28 cellular contexts compared by ENCODE assay signal in genomic region chr1:161929137-161929536, GRCh38.
"Had no signal": no experiment of that assay in that cellular context is flagged by ENCODE, and none has a peak within 500 bp of the region (broad histone marks: within the 10 kb centered on the region; RNA-seq: fewer than 3 reads in every experiment).

No MANE protein-coding gene starts in this region.

- H3K4me3 ChIP-seq: body of pancreas, SJCRH30 had no signal

- H3K4me3 Mint-ChIP-seq: activated B cell treated with CpG ODN at 0.5 μM for 24 hours; activated CD4-positive, alpha-beta memory T cell treated with anti-CD3 and anti-CD28 coated beads for 36 hours; activated CD4-positive, alpha-beta T cell treated with anti-CD3 and anti-CD28 coated beads, Interleukin-2, amount 10 ng/mL, durations not matched to agents 24 days and 14 days; activated naive CD4-positive, alpha-beta T cell treated with anti-CD3 and anti-CD28 coated beads for 36 hours; activated naive CD8-positive, alpha-beta T cell treated with anti-CD3 and anti-CD28 coated beads for 36 hours; activated T-cell treated with anti-CD3 and anti-CD28 coated beads, Interleukin-2, amount 50 U/mL, for 4 hours; T-helper 17 cell had no signal

- FAIRE-seq: bronchial epithelial cell had no signal

- H3K4me1 ChIP-seq: body of pancreas had no signal

- DNase-seq: activated B cell treated with CpG ODN at 0.5 μM for 24 hours; activated CD4-positive, alpha-beta memory T cell treated with anti-CD3 and anti-CD28 coated beads for 36 hours; activated CD4-positive, alpha-beta T cell treated with anti-CD3 and anti-CD28 coated beads for 1 hour; activated CD4-positive, alpha-beta T cell treated with anti-CD3 and anti-CD28 coated beads, Interleukin-2, amount 10 ng/mL, durations not matched to agents 24 days and 14 days; activated CD8-positive, alpha-beta memory T cell treated with anti-CD3 and anti-CD28 coated beads for 24 hours; activated effector memory CD4-positive, alpha-beta T cell treated with anti-CD3 and anti-CD28 coated beads, Interleukin-2, amount 50 U/mL, for 16 hours; activated naive CD4-positive, alpha-beta T cell treated with anti-CD3 and anti-CD28 coated beads for 36 hours; activated naive CD8-positive, alpha-beta T cell treated with anti-CD3 and anti-CD28 coated beads for 36 hours; activated T-cell treated with anti-CD3 and anti-CD28 coated beads, Interleukin-2, amount 50 U/mL, for 4 hours; body of pancreas; central memory CD4-positive, alpha-beta T cell; NCI-H1092; NCI-H1417; NCI-H1930; NCI-H2171 treated with DMSO at 0.1 percent for 48 hours; NCI-H345; NCI-H510A; NCI-H526 treated with DMSO at 0.1 percent for 48 hours; NCI-H82; OCI-M1; RPMI8226; SJCRH30; T-helper 17 cell; T-helper 9 cell had no signal

- H3K27ac Mint-ChIP-seq: activated B cell treated with CpG ODN at 0.5 μM for 24 hours; activated CD4-positive, alpha-beta memory T cell treated with anti-CD3 and anti-CD28 coated beads for 36 hours; activated CD4-positive, alpha-beta T cell treated with anti-CD3 and anti-CD28 coated beads, Interleukin-2, amount 10 ng/mL, durations not matched to agents 24 days and 14 days; activated naive CD4-positive, alpha-beta T cell treated with anti-CD3 and anti-CD28 coated beads for 36 hours; activated naive CD8-positive, alpha-beta T cell treated with anti-CD3 and anti-CD28 coated beads for 36 hours; T-helper 17 cell had no signal

- H3K27me3 ChIP-seq: body of pancreas, SJCRH30 had no signal

- H3K27me3 Mint-ChIP-seq: activated B cell treated with CpG ODN at 0.5 μM for 24 hours; activated CD4-positive, alpha-beta memory T cell treated with anti-CD3 and anti-CD28 coated beads for 36 hours; activated CD4-positive, alpha-beta T cell treated with anti-CD3 and anti-CD28 coated beads, Interleukin-2, amount 10 ng/mL, durations not matched to agents 24 days and 14 days; activated naive CD8-positive, alpha-beta T cell treated with anti-CD3 and anti-CD28 coated beads for 36 hours; T-helper 17 cell had no signal

- H3K36me3 ChIP-seq: SJCRH30 had no signal

- H3K4me2 ChIP-seq: KMS-11 had no signal

- H3K9me3 Mint-ChIP-seq: activated B cell treated with CpG ODN at 0.5 μM for 24 hours; activated CD4-positive, alpha-beta memory T cell treated with anti-CD3 and anti-CD28 coated beads for 36 hours; activated naive CD4-positive, alpha-beta T cell treated with anti-CD3 and anti-CD28 coated beads for 36 hours; activated T-cell treated with anti-CD3 and anti-CD28 coated beads, Interleukin-2, amount 50 U/mL, for 4 hours had no signal

- H3K27ac ChIP-seq: body of pancreas, KMS-11, SJCRH30 had no signal

- H3K9ac ChIP-seq: KMS-11 had no signal

- H3K9me3 ChIP-seq: body of pancreas, SJCRH30 had no signal

- ATAC-seq: activated T-cell treated with anti-CD3 and anti-CD28 coated beads, Interleukin-2, amount 50 U/mL, for 4 hours; body of pancreas; Panc1; Right ventricle myocardium inferior; T-helper 17 cell had no signal
